ENCODE assay signal across 26 cellular contexts in genomic region chr6:73006161-73006560, GRCh38.
"Had no signal": no experiment of that assay in that cellular context is flagged by ENCODE, and none has a peak within 500 bp of the region (broad histone marks: within the 10 kb centered on the region; RNA-seq: fewer than 3 reads in every experiment).

No MANE protein-coding gene starts in this region.

- H3K4me3 ChIP-seq: breast epithelium, SK-N-MC had no signal

- H3K27ac ChIP-seq: breast epithelium, KMS-11, SK-N-MC had no signal

- H3K27me3 ChIP-seq: breast epithelium had no signal

- ATAC-seq: activated T-cell treated with anti-CD3 and anti-CD28 coated beads, Interleukin-2, amount 50 U/mL, for 4 hours; T-cell had no signal

- H3K9me3 ChIP-seq: breast epithelium had no signal

- DNase-seq: activated B cell treated with CpG ODN at 0.5 μM for 24 hours; activated CD4-positive, alpha-beta memory T cell treated with anti-CD3 and anti-CD28 coated beads for 36 hours; activated CD4-positive, alpha-beta T cell treated with anti-CD3 and anti-CD28 coated beads for 1 hour; activated CD4-positive, alpha-beta T cell treated with anti-CD3 and anti-CD28 coated beads, Interleukin-2, amount 10 ng/mL, durations not matched to agents 24 days and 14 days; activated CD8-positive, alpha-beta memory T cell treated with anti-CD3 and anti-CD28 coated beads for 24 hours; activated gamma-delta T cell treated with Interleukin-2 at 50 U/mL for 16 hours; activated naive CD4-positive, alpha-beta T cell treated with anti-CD3 and anti-CD28 coated beads, Interleukin-2, amount 10 ng/mL, durations not matched to agents 7 days and 5 days; activated naive CD8-positive, alpha-beta T cell treated with anti-CD3 and anti-CD28 coated beads for 36 hours; activated T-cell treated with anti-CD3 and anti-CD28 coated beads, Interleukin-2, amount 50 U/mL, for 4 hours; anterior cingulate cortex; central memory CD4-positive, alpha-beta T cell; MM.1S; NCI-H146; NCI-H187 treated with DMSO at 0.1 percent for 48 hours; NCI-H2081 treated with DMSO at 0.1 percent for 48 hours; NCI-H2227 treated with DMSO at 0.1 percent for 48 hours; NCI-H526; NCI-H774; SIG-M5; T-cell; T-helper 2 cell; T1000 had no signal

- H3K4me1 ChIP-seq: breast epithelium had no signal

- H3K9ac ChIP-seq: KMS-11 had no signal

- H3K36me3 ChIP-seq: breast epithelium had no signal

- FAIRE-seq: TTC549 had no signal

- H3K4me2 ChIP-seq: KMS-11 had no signal
